28 cellular contexts compared by ENCODE assay signal in genomic region chr22:45400046-45400445, GRCh38. TPM values are rescaled to one million over a fixed set of nuclear protein-coding genes. Genes with fewer than 3 reads are reported as not detected.
"Had no signal": no experiment of that assay in that cellular context is flagged by ENCODE, and none has a peak within 500 bp of the region (broad histone marks: within the 10 kb centered on the region; RNA-seq: fewer than 3 reads in every experiment).

No MANE protein-coding gene starts in this region.

- H3K4me2 ChIP-seq: KMS-11, SK-N-SH had no signal

- H3K27ac ChIP-seq: adrenal gland, body of pancreas, breast epithelium, KMS-11, SJSA1 had no signal

- DNase-seq: activated CD4-positive, alpha-beta memory T cell treated with anti-CD3 and anti-CD28 coated beads for 36 hours; activated CD4-positive, alpha-beta T cell treated with anti-CD3 and anti-CD28 coated beads for 4 hours; activated CD4-positive, alpha-beta T cell treated with anti-CD3 and anti-CD28 coated beads, Interleukin-2, amount 50 U/mL, for 1 hour; activated CD8-positive, alpha-beta memory T cell treated with anti-CD3 and anti-CD28 coated beads, Interleukin-2, amount 50 U/mL, for 4 hours; activated gamma-delta T cell treated with Interleukin-2 at 50 U/mL for 16 hours; activated naive CD4-positive, alpha-beta T cell treated with anti-CD3 and anti-CD28 coated beads for 36 hours; activated T-cell treated with anti-CD3 and anti-CD28 coated beads for 4 hours; activated T-cell treated with anti-CD3 and anti-CD28 coated beads, Interleukin-2, amount 50 U/mL, for 4 hours; adrenal gland; body of pancreas; caudate nucleus; cerebellar nuclear complex; NCI-H1417 treated with DMSO at 0.1 percent for 48 hours; NCI-H2029; NCI-H510A; SHP77 treated with DMSO at 0.1 percent for 48 hours; SK-N-SH had no signal

- H3K9me3 ChIP-seq: adrenal gland, body of pancreas, breast epithelium, SJSA1, SK-N-SH had no signal

- H3K36me3 Mint-ChIP-seq: activated CD4-positive, alpha-beta memory T cell treated with anti-CD3 and anti-CD28 coated beads for 36 hours; activated naive CD4-positive, alpha-beta T cell treated with anti-CD3 and anti-CD28 coated beads, Interleukin-2, amount 50 U/mL, for 72 hours; WTC11 had no signal

- H3K4me3 Mint-ChIP-seq: activated CD4-positive, alpha-beta memory T cell treated with anti-CD3 and anti-CD28 coated beads for 36 hours; activated naive CD4-positive, alpha-beta T cell treated with anti-CD3 and anti-CD28 coated beads for 36 hours; activated T-cell treated with anti-CD3 and anti-CD28 coated beads, Interleukin-2, amount 50 U/mL, for 4 hours; activated T-helper 1 cell treated with anti-CD3 and anti-CD28 coated beads, Interleukin-12 subunit alpha, Interleukin-12 subunit beta, Interleukin-2, Interleukin-4 antibody, amounts not matched to agents 30 ng/mL and 10 ng/mL and 1 ng/mL, durations not matched to agents 14 hours and 24 hours and 36 hours; T-helper 1 cell treated with Interleukin-12 subunit alpha and Interleukin-12 subunit beta and Interleukin-4 antibody, amounts not matched to agents 30 μg/mL and 1 μg/mL, for 36 hours; T-helper 2 cell treated with Interferon-gamma antibody and Interleukin-4, amounts not matched to agents 5 μg/mL and 100 μg/mL, for 36 hours; WTC11 had no signal

- H3K4me1 ChIP-seq: adrenal gland, body of pancreas, breast epithelium, SJSA1 had no signal

- ATAC-seq: activated CD4-positive, CD25-positive, alpha-beta regulatory T cell treated with anti-CD3 and anti-CD28 coated beads, Interleukin-2, amount 50 U/mL, for 24 hours; activated naive CD4-positive, alpha-beta T cell treated with anti-CD3 and anti-CD28 coated beads, Interleukin-2, amount 50 U/mL, for 72 hours; activated T-cell treated with anti-CD3 and anti-CD28 coated beads, Interleukin-2, amount 50 U/mL, for 4 hours; body of pancreas; Panc1; WTC11 had no signal

- H3K9ac ChIP-seq: KMS-11, SK-N-SH had no signal

- H3K9me3 Mint-ChIP-seq: activated naive CD4-positive, alpha-beta T cell treated with anti-CD3 and anti-CD28 coated beads for 36 hours; activated naive CD4-positive, alpha-beta T cell treated with anti-CD3 and anti-CD28 coated beads, Interleukin-2, amount 50 U/mL, for 72 hours; activated T-cell treated with anti-CD3 and anti-CD28 coated beads, Interleukin-2, amount 50 U/mL, for 4 hours; activated T-helper 1 cell treated with anti-CD3 and anti-CD28 coated beads, Interleukin-12 subunit alpha, Interleukin-12 subunit beta, Interleukin-2, Interleukin-4 antibody, amounts not matched to agents 30 ng/mL and 10 ng/mL and 1 ng/mL, durations not matched to agents 14 hours and 24 hours and 36 hours; T-helper 1 cell treated with Interleukin-12 subunit alpha and Interleukin-12 subunit beta and Interleukin-4 antibody, amounts not matched to agents 30 μg/mL and 1 μg/mL, for 36 hours; T-helper 2 cell treated with Interferon-gamma antibody and Interleukin-4, amounts not matched to agents 5 μg/mL and 100 μg/mL, for 36 hours had no signal

- H3K36me3 ChIP-seq: adrenal gland, breast epithelium, SJSA1 had no signal

- H3K4me3 ChIP-seq: adrenal gland, body of pancreas, breast epithelium, SJSA1 had no signal

- H3K27me3 ChIP-seq: adrenal gland, body of pancreas, breast epithelium, SJSA1 had no signal

- H3K27ac Mint-ChIP-seq: activated CD4-positive, alpha-beta memory T cell treated with anti-CD3 and anti-CD28 coated beads for 36 hours; activated naive CD4-positive, alpha-beta T cell treated with anti-CD3 and anti-CD28 coated beads for 36 hours; activated naive CD4-positive, alpha-beta T cell treated with anti-CD3 and anti-CD28 coated beads, Interleukin-2, amount 50 U/mL, for 72 hours; activated T-helper 1 cell treated with anti-CD3 and anti-CD28 coated beads, Interleukin-12 subunit alpha, Interleukin-12 subunit beta, Interleukin-2, Interleukin-4 antibody, amounts not matched to agents 30 ng/mL and 10 ng/mL and 1 ng/mL, durations not matched to agents 14 hours and 24 hours and 36 hours; T-helper 1 cell treated with Interleukin-12 subunit alpha and Interleukin-12 subunit beta and Interleukin-4 antibody, amounts not matched to agents 30 μg/mL and 1 μg/mL, for 36 hours; T-helper 2 cell treated with Interferon-gamma antibody and Interleukin-4, amounts not matched to agents 5 μg/mL and 100 μg/mL, for 36 hours; WTC11 had no signal

RNA-seq across cellular contexts. Expression of gene SMC1B, which starts 13.4 kb away (rescaled TPM):
- total RNA-seq: adrenal gland, astrocyte, body of pancreas, breast epithelium, SJSA1 had no signal
- polyA plus RNA-seq: adrenal gland, SK-N-SH had no signal

RNA-seq across cellular contexts. Expression of gene RIBC2, which starts 13.4 kb away (rescaled TPM):
- total RNA-seq: astrocyte, body of pancreas, SJSA1 had no signal
- polyA plus RNA-seq: SK-N-SH had no signal
